Comparison of ENCODE assay signal across 17 cellular contexts in genomic region chr1:21830792-21831453, GRCh38. TPM values are rescaled to one million over a fixed set of nuclear protein-coding genes. Genes with fewer than 3 reads are reported as not detected.
"Had no signal": no experiment of that assay in that cellular context is flagged by ENCODE, and none has a peak within 500 bp of the region (broad histone marks: within the 10 kb centered on the region; RNA-seq: fewer than 3 reads in every experiment).

No MANE protein-coding gene starts in this region.

- H3K4me3 ChIP-seq: esophagus muscularis mucosa, gastrocnemius medialis, mucosa of descending colon, pancreas, right lobe of liver, testis, tibial nerve had no signal

- H3K9me3 ChIP-seq: gastrocnemius medialis, pancreas, right lobe of liver, testis had no signal

- H3K27ac ChIP-seq: epithelial cell of prostate, gastrocnemius medialis, pancreas, right lobe of liver, testis, tibial nerve had no signal

- H3K4me1 ChIP-seq: esophagus muscularis mucosa, gastrocnemius medialis, pancreas, right lobe of liver, testis, tibial nerve had no signal

- H3K36me3 ChIP-seq: right lobe of liver had no signal

- H3K27me3 ChIP-seq: esophagus muscularis mucosa, gastrocnemius medialis, pancreas, right lobe of liver, testis, tibial nerve had no signal

- FAIRE-seq: endometrium, pancreas had no signal

- ATAC-seq: gastrocnemius medialis; mucosa of descending colon; natural killer cell; pancreas; stimulated activated effector memory CD8-positive, alpha-beta T cell treated with anti-CD3 and anti-CD28 coated beads, Interleukin-12 subunit alpha, Interleukin-12 subunit beta, amount 100 ng/mL, for 72 hours had no signal

- DNase-seq: effector memory CD4-positive, alpha-beta T cell; gastrocnemius medialis; mucosa of descending colon; natural killer cell; nucleus accumbens; right lobe of liver; stimulated activated CD4-positive, alpha-beta T cell treated with anti-CD3 and anti-CD28 coated beads, Interleukin-4, amount 100 ng/mL, for 1 hour; stimulated activated CD8-positive, alpha-beta memory T cell treated with anti-CD3 and anti-CD28 coated beads, Interleukin-4, amount 100 ng/mL, for 48 hours; testis had no signal

RNA-seq across cellular contexts. Expression of gene LDLRAD2, which starts 18.9 kb away (rescaled TPM):
- total RNA-seq: esophagus muscularis mucosa, fibroblast of villous mesenchyme, gastrocnemius medialis, right lobe of liver, subcutaneous adipose tissue had no signal
